ENCODE assay signal across 20 cellular contexts in the genomic region with DNA sequence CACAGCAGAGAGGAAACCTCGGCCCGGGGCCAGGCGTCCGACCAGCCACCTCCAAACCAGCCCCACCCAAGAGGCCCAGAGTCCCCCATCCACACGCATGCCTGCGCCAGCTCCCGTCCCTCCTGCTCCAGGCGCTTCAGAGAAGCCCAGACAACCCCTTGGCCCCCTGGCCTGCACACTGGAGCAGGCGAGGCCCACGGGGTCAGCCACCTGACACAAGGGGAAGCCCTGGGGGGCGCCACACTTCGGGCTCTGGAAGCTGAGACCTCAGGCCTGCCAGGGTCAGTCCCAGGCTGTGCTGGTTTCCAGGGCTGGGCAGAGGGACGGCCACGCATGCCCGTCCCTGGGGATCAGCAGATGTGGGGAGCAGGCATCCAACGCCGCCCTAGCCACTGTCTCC.
"Had no signal": no experiment of that assay in that cellular context is flagged by ENCODE, and none has a peak within 500 bp of the region (broad histone marks: within the 10 kb centered on the region; RNA-seq: fewer than 3 reads in every experiment).

No MANE protein-coding gene starts in this region.

- ATAC-seq: gastrocnemius medialis; left cardiac atrium; left ventricle myocardium superior; natural killer cell treated with Interleukin-12 subunit alpha and Interleukin-12 subunit beta and Interleukin-15 and Interleukin-18, amount 100 ng/mL, for 72 hours had no signal

- H3K27ac ChIP-seq: epithelial cell of prostate, esophagus muscularis mucosa, gastrocnemius medialis, neural progenitor cell, ovary had no signal

- H3K36me3 ChIP-seq: gastrocnemius medialis, neural progenitor cell, ovary had no signal

- H3K4me1 ChIP-seq: gastrocnemius medialis, neural progenitor cell had no signal

- H3K4me3 ChIP-seq: esophagus muscularis mucosa, gastrocnemius medialis, lung, neural progenitor cell, ovary, right atrium auricular region, smooth muscle cell had no signal

- H3K9ac ChIP-seq: neural progenitor cell had no signal

- H2AFZ ChIP-seq: neural progenitor cell had no signal

- H3K27me3 ChIP-seq: esophagus muscularis mucosa, gastrocnemius medialis, neural progenitor cell, ovary, right atrium auricular region had no signal

- DNase-seq: effector memory CD4-positive, alpha-beta T cell; gastrocnemius medialis; glutamatergic neuron; kidney; left cardiac atrium; left ventricle myocardium superior; mesenchymal stem cell; midbrain; nucleus accumbens; ovary; stimulated activated CD4-positive, alpha-beta T cell treated with anti-CD3 and anti-CD28 coated beads, Interleukin-2, amount 100 ng/mL, for 48 hours; stimulated activated naive CD4-positive, alpha-beta T cell treated with Interleukin-2 at 50 U/mL for 16 hours; trophoblast cell had no signal

- H3K9me3 ChIP-seq: esophagus muscularis mucosa, gastrocnemius medialis, ovary, right atrium auricular region had no signal

- H3K4me2 ChIP-seq: neural progenitor cell, smooth muscle cell had no signal
